In genomic region chr7:39623312-39624201, GRCh38 we compare ENCODE assay signal across 8 cellular contexts. TPM values are rescaled to one million over a fixed set of nuclear protein-coding genes. Genes with fewer than 3 reads are reported as not detected.
DNase-seq lines count a peak whose midpoint lies in the region; ATAC-seq and TF ChIP-seq lines count a peak whose summit lies in the region.

Gene RALA (plus strand): TSS chr7:39623572. CDS start chr7:39686668, 63,096 bp downstream.

- no peak for TF ChIP-seq CTCF in HL-60 (IDR thresholded peaks at IDR 0.05; ENCODE audit: insufficient read depth, low read length)
- no peak for TF ChIP-seq CTCF in lung (IDR thresholded peaks at IDR 0.05; ENCODE audit: control extremely low read depth, extremely low read depth)

- peaks cover 53% of the 10 kb centered on the region for H3K4me1 ChIP-seq in CD8-positive, alpha-beta memory T cell (ENCODE audit: insufficient read depth, low read length)
- peaks cover 4 to 22% of the 10 kb centered on the region in 2 donors for H3K4me1 ChIP-seq in lung (ENCODE audit: control insufficient read depth in 2 of 2, insufficient read depth in 2 of 2, low read length in 2 of 2)

- ATAC-seq in GM19463 (IDR thresholded peaks at IDR 0.05; ENCODE audit: unreplicated experiment) (peak; percentile 91), lung (ENCODE audit: insufficient read depth, low FRiP score) (peak; percentile 98)

- CTCF ChIA-PET in CD8-positive, alpha-beta memory T cell (lab: Charles Lee) = interaction anchor here (1.2 to 4.0 kb wide), 9 partner anchors 31 to 122 kb away, joined by 3 to 30 read pairs (median 4); no protein-coding TSS in a partner anchor

- H3K4me3 ChIP-seq in CD8-positive, alpha-beta memory T cell (ENCODE audit: low read length) = peak within 1 kb of the TSS; percentile 75
- H3K4me3 ChIP-seq in HL-60 (replicated peaks; ENCODE audit: insufficient read depth, low read length) = peak within 1 kb of the TSS; percentile 89
- H3K4me3 ChIP-seq in lung = peak within 1 kb of the TSS; percentile 98

- WGBS in lung, 2 donors = 0 to 1% methylated on average over 83 to 100 of the region's 100 CpGs

- peaks cover 43 to 56% (median 56%) of the 10 kb centered on the region in 3 donors for H3K4me1 Mint-ChIP-seq in CD8-positive, alpha-beta memory T cell

- no peaks in the 10 kb centered on the region for H3K9me3 Mint-ChIP-seq in CD8-positive, alpha-beta memory T cell

- peak; percentile 85 to 91 (median 86) for DNase-seq in CD8-positive, alpha-beta memory T cell
- DNase-seq in HL-60 (ENCODE audit: low read depth in 1 of 2, low spot score in 1 of 2) = peak; percentile 80 to 91
- DNase-seq in NK-92 (lab: John Stamatoyannopoulos, UW; ENCODE audit: unreplicated experiment) = peak; percentile 28
- DNase-seq in activated CD8-positive, alpha-beta memory T cell treated with anti-CD3 and anti-CD28 coated beads for 24 hours = peak; percentile 94
- peak; percentile 85 for DNase-seq in effector CD4-positive, alpha-beta T cell
- peak; percentile 95 for DNase-seq in lung (ENCODE audit: low spot score)
- DNase-seq in stimulated activated CD4-positive, alpha-beta T cell treated with anti-CD3 and anti-CD28 coated beads, TNF-alpha, amount 100 ng/mL, for 24 hours (ENCODE audit: low read depth in 3 of 3) = peak; percentile 81 to 93 (median 81)

- POLR2A ChIA-PET in CD8-positive, alpha-beta memory T cell (lab: Charles Lee) = interaction anchor here (0.8 to 2.3 kb wide), 6 partner anchors 10 to 1281 kb away, joined by 3 to 14 read pairs (median 6); partner anchors contain the start of gene CDK13

- H3K36me3 Mint-ChIP-seq in CD8-positive, alpha-beta memory T cell = peaks cover 0 to 23% (median 0%) of the 10 kb centered on the region in 3 donors

- no peaks in the 10 kb centered on the region for H3K9me3 ChIP-seq in CD8-positive, alpha-beta memory T cell (ENCODE audit: low read length)
- H3K9me3 ChIP-seq in lung (ENCODE audit: control insufficient read depth in 2 of 2, insufficient read depth in 1 of 2, low read length in 1 of 2) = no peaks in the 10 kb centered on the region

- no peaks in the 10 kb centered on the region for H3K36me3 ChIP-seq in CD8-positive, alpha-beta memory T cell (ENCODE audit: insufficient read depth, low read length)
- no peaks in the 10 kb centered on the region for H3K36me3 ChIP-seq in lung (ENCODE audit: control insufficient read depth in 2 of 2, insufficient read depth in 2 of 2, low read length in 2 of 2)

- H3K27me3 ChIP-seq in CD8-positive, alpha-beta memory T cell (ENCODE audit: insufficient read depth, low read length, poor library complexity, severe bottlenecking) = no peaks in the 10 kb centered on the region
- H3K27me3 ChIP-seq in HL-60 (ENCODE audit: insufficient read depth, poor library complexity, severe bottlenecking) (no peaks in the 10 kb centered on the region), lung (ENCODE audit: control insufficient read depth, insufficient read depth) (no peaks in the 10 kb centered on the region)

- H3K27ac ChIP-seq in CD8-positive, alpha-beta memory T cell (ENCODE audit: low read depth, low read length) = peak within 1 kb of the TSS; percentile 83
- H3K27ac ChIP-seq in HL-60 (replicated peaks) = peak within 1 kb of the TSS; percentile 92
- H3K27ac ChIP-seq in lung (ENCODE audit: low read depth in 1 of 2, low read length in 1 of 2) = peak within 1 kb of the TSS; percentile 91 to 96

- no peaks in the 10 kb centered on the region for H3K27me3 Mint-ChIP-seq in CD8-positive, alpha-beta memory T cell

- H3K4me3 Mint-ChIP-seq in CD8-positive, alpha-beta memory T cell = peak within 1 kb of the TSS; percentile 89 to 97 (median 94)

- H3K27ac Mint-ChIP-seq in CD8-positive, alpha-beta memory T cell = peak within 1 kb of the TSS; percentile 87 to 98 (median 93)

RNA-seq across cellular contexts. Expression of gene RALA, which starts in this region (rescaled TPM):
- total RNA-seq in CD8-positive, alpha-beta memory T cell = 10 to 100 TPM; 32.9 to 33.0 TPM
- polyA plus RNA-seq in CD8-positive, alpha-beta memory T cell = 38.6 TPM
- total RNA-seq in lung = 10 to 100 TPM; 31.2 to 41.0 TPM
- polyA plus RNA-seq in lung = 10 to 100 TPM; 29.5 to 29.9 TPM

Comparison
In these comparisons a context has a peak if more than half of its experiments do, and no peak if none do; other contexts are left out.
1. Peak in every context shown above with its lines: DNase-seq, ATAC-seq, H3K4me3 ChIP-seq and H3K27ac ChIP-seq.
2. DNase-seq: peak in every context shown above with its lines; median percentile 95 in lung; 94 in activated CD8-positive, alpha-beta memory T cell treated with anti-CD3 and anti-CD28 coated beads for 24 hours; 86 in CD8-positive, alpha-beta memory T cell; 86 in HL-60; 85 in effector CD4-positive, alpha-beta T cell; 81 in stimulated activated CD4-positive, alpha-beta T cell treated with anti-CD3 and anti-CD28 coated beads, TNF-alpha, amount 100 ng/mL, for 24 hours; 28 in NK-92.